ENCODE assay signal across 8 cellular contexts in the genomic region with DNA sequence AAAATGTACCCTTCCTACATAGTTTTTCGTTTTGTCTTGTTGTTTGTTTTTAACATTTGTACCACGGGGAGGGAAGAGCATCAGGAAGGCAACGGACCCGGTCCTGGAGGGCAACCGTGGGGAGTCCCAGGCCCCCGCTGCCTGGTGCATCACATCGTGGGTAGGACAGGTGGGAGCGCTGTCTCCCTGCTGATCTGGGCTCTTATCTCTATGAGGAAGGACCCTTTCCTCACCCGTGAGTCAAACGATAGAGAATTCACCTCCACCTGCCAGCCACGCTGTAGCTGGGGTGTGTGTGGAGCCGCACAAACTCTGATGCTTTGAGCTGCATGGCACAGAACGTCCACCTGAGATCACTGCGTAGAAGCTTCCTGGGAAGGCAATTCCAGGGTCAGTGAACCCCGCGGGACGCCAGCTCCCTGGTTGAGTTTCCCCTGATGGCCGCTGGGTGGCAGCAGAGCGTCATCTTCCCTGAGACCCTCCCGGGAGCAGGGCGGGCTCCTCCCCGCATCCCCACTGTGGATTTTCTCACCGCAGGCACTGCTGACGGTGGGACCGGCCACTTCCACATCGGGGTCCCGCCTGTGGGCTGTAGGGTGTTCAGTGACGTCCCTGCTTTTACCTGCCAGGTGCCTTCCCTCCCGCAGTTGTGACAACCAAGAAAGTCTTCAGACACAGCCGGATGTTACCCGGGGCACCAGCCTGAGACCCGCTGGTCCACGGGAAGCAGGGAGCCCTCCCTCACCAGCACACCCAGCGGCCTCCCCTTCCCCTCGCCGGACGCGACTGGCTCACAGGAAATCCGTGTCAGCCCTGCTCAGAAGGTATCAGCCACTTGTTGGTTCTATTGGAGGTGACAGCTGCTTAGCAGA. TPM values are rescaled to one million over a fixed set of nuclear protein-coding genes. Genes with fewer than 3 reads are reported as not detected.
DNase-seq lines count a peak whose midpoint lies in the region; ATAC-seq, FAIRE-seq and TF ChIP-seq lines count a peak whose summit lies in the region.

No MANE protein-coding gene starts in this region.

- peak; percentile 47 for ATAC-seq in GM19023 (IDR thresholded peaks at IDR 0.05; ENCODE audit: unreplicated experiment)
- peak; percentile 67 for ATAC-seq in central memory CD8-positive, alpha-beta T cell (replicated peaks; ENCODE audit: extremely low read depth, poor library complexity, severe bottlenecking)
- peak; percentile 93 for ATAC-seq in HepG2
- ATAC-seq in GM21528 (IDR thresholded peaks at IDR 0.05; ENCODE audit: low FRiP score, unreplicated experiment): no peak

- peaks cover 0 to 19% of the 10 kb centered on the region in 2 experiments; a peak in 3 of 5 replicates for H3K27me3 ChIP-seq in HepG2 (ENCODE audit: control insufficient read depth in 1 of 2, insufficient read depth in 2 of 2, low read length in 2 of 2)

- H3K36me3 Mint-ChIP-seq in central memory CD8-positive, alpha-beta T cell (ENCODE audit: insufficient read depth): no peaks in the 10 kb centered on the region

- H3K4me3 Mint-ChIP-seq in central memory CD8-positive, alpha-beta T cell: peak overlapping the region; percentile 63

- intact Hi-C loops in HepG2 (cut with micrococcal nuclease; ENCODE audit: unreplicated experiment): no loop called here

- BruUV-seq in HepG2 (replicated peaks; lab: Mats Ljungman, UMichigan): no TSS peak

- CTCF ChIA-PET in HepG2 (lab: Yijun Ruan, JAX; ENCODE audit: low intra/inter-chr PET ratio, low total read pairs): interaction anchor here (0.8 to 1.6 kb wide), 4 partner anchors 186 to 284 kb away, joined by 3 to 14 read pairs (median 4); no protein-coding TSS in a partner anchor

- no peaks in the 10 kb centered on the region for H3K79me2 ChIP-seq in HepG2 (ENCODE audit: insufficient read depth, low read length)

- TF ChIP-seq POLR2A in HepG2 (IDR thresholded peaks at IDR 0.05; ENCODE audit: insufficient read depth in 1 of 2, low read depth in 2 of 2, low read length in 2 of 2): no peak

- no peaks in the 10 kb centered on the region for H3K36me3 ChIP-seq in HepG2 (replicated peaks in 1 of 2; ENCODE audit: control insufficient read depth in 1 of 2, insufficient read depth in 2 of 2, low read length in 2 of 2)

- peak overlapping the region; percentile 50 for H3K4me2 ChIP-seq in HepG2 (ENCODE audit: low read depth, low read length)

- H3K27me3 Mint-ChIP-seq in central memory CD8-positive, alpha-beta T cell: peaks cover 44% of the 10 kb centered on the region

- WGBS in HepG2 (ENCODE audit: low lambda C conversion rate): 16% methylated on average over 16 of the region's 39 CpGs

- H3K4me1 ChIP-seq in HepG2 (ENCODE audit: insufficient read depth, low read length): peaks cover 4% of the 10 kb centered on the region; the same call in 1 of the 2 replicates

- TF ChIP-seq EP300 in HepG2 (IDR thresholded peaks at IDR 0.05; ENCODE audit: low read depth in 2 of 2, low read length in 2 of 2) (no peak), HepG2 (CRISPR knock-in tag; IDR thresholded peaks at IDR 0.05; ENCODE audit: borderline replicate concordance) (no peak)

- no peaks in the 10 kb centered on the region for H3K9me3 ChIP-seq in HepG2 (ENCODE audit: low read length)

- POLR2A ChIA-PET in HepG2 (lab: Yijun Ruan, JAX): no interaction called here

- H3K27ac Mint-ChIP-seq in central memory CD8-positive, alpha-beta T cell (ENCODE audit: low read depth): peak overlapping the region; percentile 38

- in situ Hi-C loops in HepG2 (cut with HindIII; ENCODE audit: extremely low pct_ligation_motif_present, low pct_unique_long_range_greater_than_20kb): no loop called here

- peak; percentile 77 for FAIRE-seq in HepG2 (lab: Jason Lieb, UNC)

- H3K27ac ChIP-seq in HepG2 (ENCODE audit: extremely low read length, insufficient read depth, low read length): no peak overlapping the region

- no peak overlapping the region for H3K9ac ChIP-seq in HepG2 (ENCODE audit: insufficient read depth, low read depth, low read length)

- H3K4me3 ChIP-seq in AG09309 (ENCODE audit: control insufficient read depth, low read depth, low read length) (no peak overlapping the region; the same call in 1 of the 2 replicates), HepG2 (replicated peaks in 1 of 3; ENCODE audit: insufficient read depth in 1 of 3, low read depth in 2 of 3, low read length in 3 of 3) (peak overlapping the region in 1 of 3 experiments; percentile 15; a peak in 1 of 6 replicates)

- H4K20me1 ChIP-seq in HepG2 (ENCODE audit: insufficient read depth, low read length): no peaks in the 10 kb centered on the region

- TF ChIP-seq CTCF in AG09309 (IDR thresholded peaks at IDR 0.05; ENCODE audit: control insufficient read depth, insufficient read depth, low read depth, low read length, missing control alignments) (peak; percentile 90), HepG2 (CRISPR knock-in tag; IDR thresholded peaks at IDR 0.05) (peak; percentile 95)

- H2AFZ ChIP-seq in HepG2 (ENCODE audit: low read length): no peak overlapping the region

- no peaks in the 10 kb centered on the region for H3K9me3 Mint-ChIP-seq in central memory CD8-positive, alpha-beta T cell

- H3K4me1 Mint-ChIP-seq in central memory CD8-positive, alpha-beta T cell: peaks cover 12% of the 10 kb centered on the region

- DNase-seq in AG09309 (ENCODE audit: low read depth): no peak
- peak; percentile 43 to 66 for DNase-seq in NCI-H1930 (lab: John Stamatoyannopoulos, UW)
- peak; percentile 72 for DNase-seq in activated CD4-positive, CD25-positive, alpha-beta regulatory T cell treated with anti-CD3 and anti-CD28 coated beads, Interleukin-2, amount 50 U/mL, for 72 hours
- DNase-seq in central memory CD8-positive, alpha-beta T cell (ENCODE audit: low spot score in 2 of 2): peak; percentile 39 to 43
- peak; percentile 39 for DNase-seq in HepG2 (ENCODE audit: low spot score)
- peak; percentile 37 to 51 for DNase-seq in stimulated activated CD4-positive, alpha-beta T cell treated with anti-CD3 and anti-CD28 coated beads, Interleukin-4, amount 100 ng/mL, for 48 hours (ENCODE audit: low read depth in 2 of 2)

- peak; percentile 77 for TF ChIP-seq RAD21 in HepG2 (CRISPR knock-in tag; IDR thresholded peaks at IDR 0.05)

TF ChIP-seq in HepG2, 621 proteins besides CTCF, POLR2A, EP300 and RAD21 (continues in another document):
- TF ChIP-seq XRCC5 (optimal IDR thresholded peaks at IDR 0.05; ENCODE audit: low read length) (peak; percentile 84), ZNF782 (CRISPR knock-in tag; IDR thresholded peaks at IDR 0.05; ENCODE audit: borderline replicate concordance) (no peak), KMT2B (CRISPR knock-in tag; IDR thresholded peaks at IDR 0.05) (no peak)

RNA-seq across cellular contexts. Expression of a gene that starts 54.7 kb away (rescaled TPM):
- 35.6 and 42.8 TPM in 2 replicates for total RNA-seq in HepG2 (2016; rRNA removed; fragmentation: Illumina TruSeq; extraction: Trizol)
- 29.0 and 33.1 TPM in 2 replicates for total RNA-seq in HepG2 (2016; cell fraction: cytosol; rRNA removed; fragmentation: Illumina TruSeq; extraction: Trizol; ENCODE audit: low read depth)
- 34.7 and 46.1 TPM in 2 replicates for total RNA-seq in HepG2 (2016; cell fraction: insoluble cytoplasmic fraction; rRNA removed; fragmentation: Illumina TruSeq; extraction: Trizol)
- 62.2 and 73.5 TPM in 2 replicates for total RNA-seq in HepG2 (2016; cell fraction: membrane; rRNA removed; fragmentation: Illumina TruSeq; extraction: Trizol)
- total RNA-seq in HepG2 (2016; cell fraction: nucleus; rRNA removed; fragmentation: Illumina TruSeq; extraction: Trizol): 17.6 and 21.2 TPM in 2 replicates
- polyA plus RNA-seq in HepG2 (2011; rRNA removed): 15.1 and 23.1 TPM in 2 replicates
- polyA plus RNA-seq in HepG2 (2011; cell fraction: cytosol; rRNA removed): 9.6 and 21.1 TPM in 2 replicates
- polyA plus RNA-seq in HepG2 (2011; cell fraction: nucleus; rRNA removed): 24.0 and 30.1 TPM in 2 replicates
- polyA plus RNA-seq in HepG2 (2012): 20.1 and 21.2 TPM in 2 replicates
- polyA plus RNA-seq in HepG2 (2016; cell fraction: cytosol; fragmentation: Illumina TruSeq; extraction: Trizol; ENCODE audit: low read depth): 34.6 and 40.9 TPM in 2 replicates
- polyA plus RNA-seq in HepG2 (2016; cell fraction: insoluble cytoplasmic fraction; fragmentation: Illumina TruSeq; extraction: Trizol; ENCODE audit: low read depth): 47.2 and 47.3 TPM in 2 replicates
- polyA plus RNA-seq in HepG2 (2016; cell fraction: membrane; fragmentation: Illumina TruSeq; extraction: Trizol; ENCODE audit: low read depth): 55.5 and 74.3 TPM in 2 replicates
- 38.1 and 41.9 TPM in 2 replicates for polyA plus RNA-seq in HepG2 (2016; cell fraction: nucleus; fragmentation: Illumina TruSeq; extraction: Trizol; ENCODE audit: insufficient read depth, low read depth)
- polyA minus RNA-seq in HepG2 (2011; rRNA and poly(A)+ RNA removed; ENCODE audit: low replicate concordance): 11.1 and 37.8 TPM in 2 replicates
- polyA minus RNA-seq in HepG2 (2011; cell fraction: cytosol; rRNA and poly(A)+ RNA removed): 24.6 and 29.7 TPM in 2 replicates
- 9.8 and 11.8 TPM in 2 replicates for polyA minus RNA-seq in HepG2 (2011; cell fraction: nucleus; rRNA and poly(A)+ RNA removed)
